In the genomic region with DNA sequence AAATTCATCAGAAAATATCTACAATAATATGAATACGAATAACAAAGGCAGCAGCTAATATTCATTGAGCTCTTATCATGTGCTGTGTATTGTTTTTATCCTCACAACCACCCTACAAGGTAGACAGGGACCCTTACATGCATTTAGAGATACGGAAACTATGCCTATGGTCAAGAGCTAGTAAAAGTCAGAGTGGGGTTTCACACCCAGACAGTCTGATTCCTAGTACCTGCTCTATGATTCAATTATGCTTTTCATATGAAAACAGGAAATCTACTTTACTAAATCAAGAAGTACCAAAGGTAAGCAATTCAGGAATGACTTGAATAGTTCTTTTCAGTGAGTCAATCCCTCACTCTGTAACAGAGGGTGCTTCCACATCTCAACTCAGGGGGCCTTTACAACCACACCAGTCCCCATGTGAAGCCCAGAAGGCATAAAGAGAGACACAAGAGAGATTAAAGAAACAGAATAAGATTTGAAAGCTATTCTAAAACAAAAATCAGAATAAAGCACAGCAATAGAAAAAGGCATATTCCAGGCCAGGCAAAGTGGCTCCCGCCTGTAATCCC, we compare ENCODE assay signal across 14 cellular contexts.
A peak's percentile ranks its signal among the peaks of the same experiment; 100 is the strongest.
DNase-seq lines count a peak whose midpoint lies in the region; ATAC-seq and TF ChIP-seq lines count a peak whose summit lies in the region.
"Had no signal": no experiment of that assay in that cellular context is flagged by ENCODE, and none has a peak within 500 bp of the region (broad histone marks: within the 10 kb centered on the region; RNA-seq: fewer than 3 reads in every experiment).

No MANE protein-coding gene starts in this region.

- ATAC-seq in GM21367 (IDR thresholded peaks at IDR 0.05; ENCODE audit: unreplicated experiment) (no peak), HG02759 (IDR thresholded peaks at IDR 0.05; ENCODE audit: unreplicated experiment) (no peak)

- DNase-seq in stimulated activated CD8-positive, alpha-beta memory T cell treated with anti-CD3 and anti-CD28 coated beads, Interleukin-15, amount 100 ng/mL, for 48 hours (ENCODE audit: low read depth in 2 of 2) = peak; percentile 10 to 19
- no peak for DNase-seq in stimulated activated CD8-positive, alpha-beta memory T cell treated with anti-CD3 and anti-CD28 coated beads, Interleukin-4, amount 100 ng/mL, for 48 hours
- DNase-seq in SK-N-SH (no peak), caudate nucleus (lab: John Stamatoyannopoulos, UW) (no peak), neuronal stem cell (ENCODE audit: low spot score) (no peak)
- DNase-seq: activated CD4-positive, CD25-positive, alpha-beta regulatory T cell; activated naive CD8-positive, alpha-beta T cell treated with anti-CD3 and anti-CD28 coated beads, Interleukin-2, amount 10 ng/mL, durations not matched to agents 7 days and 5 days; NCI-H2107 had no signal

- H3K4me1 ChIP-seq in SK-N-SH (ENCODE audit: control insufficient read depth in 1 of 2, insufficient read depth in 2 of 2, low read depth in 1 of 2, low read length in 1 of 2) (peaks cover 0 to 39% of the 10 kb centered on the region in 2 experiments), neuronal stem cell (ENCODE audit: control insufficient read depth in 2 of 2, insufficient read depth in 1 of 2, low read depth in 1 of 2, low read length in 2 of 2) (peaks cover 4 to 9% of the 10 kb centered on the region in 2 donors)
- H3K4me1 ChIP-seq: parathyroid adenoma had no signal

- H2AFZ ChIP-seq in SK-N-SH (ENCODE audit: low read depth) = no peak overlapping the region
- no peak overlapping the region for H2AFZ ChIP-seq in neuronal stem cell (ENCODE audit: low read length)
- H2AFZ ChIP-seq: parathyroid adenoma had no signal

- H3K79me1 ChIP-seq in neuronal stem cell (ENCODE audit: low read depth, low read length) = no peaks in the 10 kb centered on the region

- no peaks in the 10 kb centered on the region for H3K9me3 Mint-ChIP-seq in stimulated activated naive CD8-positive, alpha-beta T cell treated with anti-CD3 and anti-CD28 coated beads, Interleukin-15, Interleukin-2, amounts not matched to agents 100 ng/mL and 50 ng/mL, for 24 hours
- H3K9me3 Mint-ChIP-seq: activated naive CD8-positive, alpha-beta T cell treated with anti-CD3 and anti-CD28 coated beads, Interleukin-2, amount 10 ng/mL, durations not matched to agents 7 days and 5 days; dendritic cell treated with granulocyte-macrophage colony-stimulating factor and Interleukin-4, amounts not matched to agents 40 ng/mL and 50 ng/mL, for 4 days had no signal

- peaks cover 15% of the 10 kb centered on the region for H3F3A ChIP-seq in SK-N-SH (replicated peaks; ENCODE audit: insufficient read depth)

- no peak overlapping the region for H3K18ac ChIP-seq in neuronal stem cell (ENCODE audit: low read length)

- CTCF ChIA-PET in SK-N-SH (lab: Yijun Ruan, JAX) = no interaction called here

- no peaks in the 10 kb centered on the region for H3K9me2 ChIP-seq in SK-N-SH

- no peak overlapping the region for H2BK15ac ChIP-seq in neuronal stem cell (ENCODE audit: low read length)

- H4K91ac ChIP-seq in neuronal stem cell (ENCODE audit: low read depth, low read length, poor library complexity) = no peak overlapping the region

- peaks cover 49% of the 10 kb centered on the region for H3K4me1 Mint-ChIP-seq in stimulated activated naive CD8-positive, alpha-beta T cell treated with anti-CD3 and anti-CD28 coated beads, Interleukin-15, Interleukin-2, amounts not matched to agents 100 ng/mL and 50 ng/mL, for 24 hours (ENCODE audit: low read depth)

- H3K4me2 ChIP-seq in SK-N-SH (peak overlapping the region; percentile 62; the same call in 1 of the 2 replicates), neuronal stem cell (ENCODE audit: insufficient read depth, low read length, poor library complexity, severe bottlenecking) (no peak overlapping the region)

- H3K27ac Mint-ChIP-seq in stimulated activated naive CD8-positive, alpha-beta T cell treated with anti-CD3 and anti-CD28 coated beads, Interleukin-15, Interleukin-2, amounts not matched to agents 100 ng/mL and 50 ng/mL, for 24 hours = peak overlapping the region; percentile 93
- H3K27ac Mint-ChIP-seq: dendritic cell treated with granulocyte-macrophage colony-stimulating factor and Interleukin-4, amounts not matched to agents 40 ng/mL and 50 ng/mL, for 4 days had no signal

- no peak overlapping the region for H3K14ac ChIP-seq in neuronal stem cell (ENCODE audit: low read length)

- H3K23ac ChIP-seq in neuronal stem cell (ENCODE audit: low read depth, low read length, poor library complexity) = no peak overlapping the region

- H3K9ac ChIP-seq in SK-N-SH (no peak overlapping the region), neuronal stem cell (ENCODE audit: low read depth, low read length, poor library complexity) (no peak overlapping the region)
- H3K9ac ChIP-seq: parathyroid adenoma had no signal

- peak overlapping the region; percentile 64 for H3K4me3 Mint-ChIP-seq in stimulated activated naive CD8-positive, alpha-beta T cell treated with anti-CD3 and anti-CD28 coated beads, Interleukin-15, Interleukin-2, amounts not matched to agents 100 ng/mL and 50 ng/mL, for 24 hours
- H3K4me3 Mint-ChIP-seq: activated naive CD8-positive, alpha-beta T cell treated with anti-CD3 and anti-CD28 coated beads, Interleukin-2, amount 10 ng/mL, durations not matched to agents 7 days and 5 days; dendritic cell treated with granulocyte-macrophage colony-stimulating factor and Interleukin-4, amounts not matched to agents 40 ng/mL and 50 ng/mL, for 4 days had no signal

- H3K4me3 ChIP-seq in SK-N-SH (ENCODE audit: low read depth in 2 of 2, low read length in 1 of 2) = no peak overlapping the region
- no peak overlapping the region for H3K4me3 ChIP-seq in neuronal stem cell (ENCODE audit: low read length in 2 of 2)
- H3K4me3 ChIP-seq: MG63 had no signal

- POLR2A ChIA-PET in SK-N-SH (lab: Yijun Ruan, JAX) = no interaction called here

- H3K36me3 ChIP-seq in SK-N-SH (replicated peaks in 1 of 2; ENCODE audit: control insufficient read depth in 1 of 2, insufficient read depth in 2 of 2, low read length in 1 of 2) = no peaks in the 10 kb centered on the region
- H3K36me3 ChIP-seq in neuronal stem cell (replicated peaks in 1 of 2; ENCODE audit: control insufficient read depth in 2 of 2, insufficient read depth in 2 of 2, low read length in 2 of 2) = no peaks in the 10 kb centered on the region
- H3K36me3 ChIP-seq: MG63 had no signal

- H2BK120ac ChIP-seq in neuronal stem cell (ENCODE audit: low read depth, low read length) = no peak overlapping the region

- H3K9me3 ChIP-seq in SK-N-SH (no peaks in the 10 kb centered on the region), neuronal stem cell (replicated peaks in 1 of 2; ENCODE audit: control insufficient read depth in 2 of 2, insufficient read depth in 1 of 2, low read depth in 1 of 2, low read length in 2 of 2) (no peaks in the 10 kb centered on the region)
- H3K9me3 ChIP-seq: MG63 had no signal

- H2BK12ac ChIP-seq in neuronal stem cell (ENCODE audit: low read length) = no peak overlapping the region

- no peak overlapping the region for H3K4ac ChIP-seq in neuronal stem cell (ENCODE audit: low read length)

- H3K27me3 Mint-ChIP-seq in stimulated activated naive CD8-positive, alpha-beta T cell treated with anti-CD3 and anti-CD28 coated beads, Interleukin-15, Interleukin-2, amounts not matched to agents 100 ng/mL and 50 ng/mL, for 24 hours = no peaks in the 10 kb centered on the region
- H3K27me3 Mint-ChIP-seq: activated naive CD8-positive, alpha-beta T cell treated with anti-CD3 and anti-CD28 coated beads, Interleukin-2, amount 10 ng/mL, durations not matched to agents 7 days and 5 days; dendritic cell treated with granulocyte-macrophage colony-stimulating factor and Interleukin-4, amounts not matched to agents 40 ng/mL and 50 ng/mL, for 4 days had no signal

- TF ChIP-seq RAD21 in SK-N-SH (IDR thresholded peaks at IDR 0.05; ENCODE audit: low read length) = no peak

- H4K20me1 ChIP-seq in SK-N-SH (ENCODE audit: insufficient read depth) = no peaks in the 10 kb centered on the region

- H2BK5ac ChIP-seq in neuronal stem cell (ENCODE audit: low read length) = no peak overlapping the region

- WGBS in SK-N-SH (ENCODE audit: low lambda C conversion rate) = 88% methylated on average over 3 of the region's 3 CpGs
- no CpG with 5 or more reads among the region's 3 CpGs for WGBS in neuronal stem cell (ENCODE audit: extremely low coverage in 2 of 2, insufficient read length in 2 of 2, insufficient replicate concordance in 1 of 2), 2 donors

- H3K27ac ChIP-seq in SK-N-SH (ENCODE audit: low read depth in 2 of 2, low read length in 1 of 2) (peak overlapping the region; percentile 3 to 75; a peak in 3 of 4 replicates), caudate nucleus (ENCODE audit: low read depth, low read length) (peak overlapping the region; percentile 65), neuronal stem cell (replicated peaks; ENCODE audit: low read length) (no peak overlapping the region)
- H3K27ac ChIP-seq: parathyroid adenoma had no signal

- H3K36me3 Mint-ChIP-seq in stimulated activated naive CD8-positive, alpha-beta T cell treated with anti-CD3 and anti-CD28 coated beads, Interleukin-15, Interleukin-2, amounts not matched to agents 100 ng/mL and 50 ng/mL, for 24 hours (ENCODE audit: low read depth) = peaks cover 10% of the 10 kb centered on the region
- H3K36me3 Mint-ChIP-seq: activated naive CD8-positive, alpha-beta T cell treated with anti-CD3 and anti-CD28 coated beads, Interleukin-2, amount 10 ng/mL, durations not matched to agents 7 days and 5 days had no signal

- no peak overlapping the region for H2AK5ac ChIP-seq in neuronal stem cell (ENCODE audit: low read depth, low read length)

- no peak for TF ChIP-seq CTCF in SK-N-SH (IDR thresholded peaks at IDR 0.05)

- H3K27me3 ChIP-seq in SK-N-SH (ENCODE audit: insufficient read depth) (no peaks in the 10 kb centered on the region), neuronal stem cell (ENCODE audit: control insufficient read depth in 3 of 3, insufficient read depth in 3 of 3, low read depth in 1 of 3, low read length in 3 of 3) (no peaks in the 10 kb centered on the region)
- H3K27me3 ChIP-seq: MG63 had no signal

- H4K8ac ChIP-seq in neuronal stem cell (ENCODE audit: low read depth, low read length) = no peak overlapping the region

- TF ChIP-seq EP300 in SK-N-SH (IDR thresholded peaks at IDR 0.05; ENCODE audit: borderline replicate concordance in 1 of 2, low read depth in 1 of 2, low read length in 1 of 2) = no peak

- H3K79me2 ChIP-seq in SK-N-SH (ENCODE audit: insufficient read depth) = peaks cover 11% of the 10 kb centered on the region; the same call in 1 of the 2 replicates
- H3K79me2 ChIP-seq: parathyroid adenoma had no signal

Comparison
In these comparisons a context has a peak if more than half of its experiments do, and no peak if none do; other contexts are left out.
1. DNase-seq: peak in stimulated activated CD8-positive, alpha-beta memory T cell treated with anti-CD3 and anti-CD28 coated beads, Interleukin-15, amount 100 ng/mL, for 48 hours (2 of 2); none in stimulated activated CD8-positive, alpha-beta memory T cell treated with anti-CD3 and anti-CD28 coated beads, Interleukin-4, amount 100 ng/mL, for 48 hours (single experiment), SK-N-SH (single experiment), caudate nucleus (0 of 61) and neuronal stem cell (single experiment).